1 cellular context compared by ENCODE assay signal in the genomic region with DNA sequence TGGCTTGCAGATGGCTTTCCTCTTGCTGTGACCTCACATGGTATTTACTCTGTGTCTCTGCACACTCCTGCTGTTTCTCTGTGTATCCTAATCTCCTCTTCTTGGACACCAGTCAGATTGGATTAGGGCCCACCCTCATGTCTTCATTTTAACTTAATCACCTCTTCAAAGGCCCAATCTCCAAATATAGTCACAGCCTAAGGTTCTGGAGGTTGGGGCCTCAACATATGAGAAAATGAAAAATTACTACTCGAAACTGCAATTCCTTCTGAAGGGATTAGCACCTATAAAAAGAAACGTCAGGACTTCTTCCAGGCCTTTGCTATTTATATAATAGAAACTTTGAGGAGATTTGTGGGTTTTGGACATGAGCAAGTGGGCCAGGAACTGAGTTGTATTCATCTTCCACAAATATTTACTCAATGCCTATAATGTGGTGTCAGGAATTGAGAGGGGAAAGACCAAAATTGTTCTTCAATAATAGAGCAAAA.
TF ChIP-seq lines count a peak whose summit lies in the region.

No MANE protein-coding gene starts in this region.

TF ChIP-seq in GM23338, 12 proteins besides CTCF, POLR2A, EP300 and RAD21:
- TF ChIP-seq, protein P1, sequence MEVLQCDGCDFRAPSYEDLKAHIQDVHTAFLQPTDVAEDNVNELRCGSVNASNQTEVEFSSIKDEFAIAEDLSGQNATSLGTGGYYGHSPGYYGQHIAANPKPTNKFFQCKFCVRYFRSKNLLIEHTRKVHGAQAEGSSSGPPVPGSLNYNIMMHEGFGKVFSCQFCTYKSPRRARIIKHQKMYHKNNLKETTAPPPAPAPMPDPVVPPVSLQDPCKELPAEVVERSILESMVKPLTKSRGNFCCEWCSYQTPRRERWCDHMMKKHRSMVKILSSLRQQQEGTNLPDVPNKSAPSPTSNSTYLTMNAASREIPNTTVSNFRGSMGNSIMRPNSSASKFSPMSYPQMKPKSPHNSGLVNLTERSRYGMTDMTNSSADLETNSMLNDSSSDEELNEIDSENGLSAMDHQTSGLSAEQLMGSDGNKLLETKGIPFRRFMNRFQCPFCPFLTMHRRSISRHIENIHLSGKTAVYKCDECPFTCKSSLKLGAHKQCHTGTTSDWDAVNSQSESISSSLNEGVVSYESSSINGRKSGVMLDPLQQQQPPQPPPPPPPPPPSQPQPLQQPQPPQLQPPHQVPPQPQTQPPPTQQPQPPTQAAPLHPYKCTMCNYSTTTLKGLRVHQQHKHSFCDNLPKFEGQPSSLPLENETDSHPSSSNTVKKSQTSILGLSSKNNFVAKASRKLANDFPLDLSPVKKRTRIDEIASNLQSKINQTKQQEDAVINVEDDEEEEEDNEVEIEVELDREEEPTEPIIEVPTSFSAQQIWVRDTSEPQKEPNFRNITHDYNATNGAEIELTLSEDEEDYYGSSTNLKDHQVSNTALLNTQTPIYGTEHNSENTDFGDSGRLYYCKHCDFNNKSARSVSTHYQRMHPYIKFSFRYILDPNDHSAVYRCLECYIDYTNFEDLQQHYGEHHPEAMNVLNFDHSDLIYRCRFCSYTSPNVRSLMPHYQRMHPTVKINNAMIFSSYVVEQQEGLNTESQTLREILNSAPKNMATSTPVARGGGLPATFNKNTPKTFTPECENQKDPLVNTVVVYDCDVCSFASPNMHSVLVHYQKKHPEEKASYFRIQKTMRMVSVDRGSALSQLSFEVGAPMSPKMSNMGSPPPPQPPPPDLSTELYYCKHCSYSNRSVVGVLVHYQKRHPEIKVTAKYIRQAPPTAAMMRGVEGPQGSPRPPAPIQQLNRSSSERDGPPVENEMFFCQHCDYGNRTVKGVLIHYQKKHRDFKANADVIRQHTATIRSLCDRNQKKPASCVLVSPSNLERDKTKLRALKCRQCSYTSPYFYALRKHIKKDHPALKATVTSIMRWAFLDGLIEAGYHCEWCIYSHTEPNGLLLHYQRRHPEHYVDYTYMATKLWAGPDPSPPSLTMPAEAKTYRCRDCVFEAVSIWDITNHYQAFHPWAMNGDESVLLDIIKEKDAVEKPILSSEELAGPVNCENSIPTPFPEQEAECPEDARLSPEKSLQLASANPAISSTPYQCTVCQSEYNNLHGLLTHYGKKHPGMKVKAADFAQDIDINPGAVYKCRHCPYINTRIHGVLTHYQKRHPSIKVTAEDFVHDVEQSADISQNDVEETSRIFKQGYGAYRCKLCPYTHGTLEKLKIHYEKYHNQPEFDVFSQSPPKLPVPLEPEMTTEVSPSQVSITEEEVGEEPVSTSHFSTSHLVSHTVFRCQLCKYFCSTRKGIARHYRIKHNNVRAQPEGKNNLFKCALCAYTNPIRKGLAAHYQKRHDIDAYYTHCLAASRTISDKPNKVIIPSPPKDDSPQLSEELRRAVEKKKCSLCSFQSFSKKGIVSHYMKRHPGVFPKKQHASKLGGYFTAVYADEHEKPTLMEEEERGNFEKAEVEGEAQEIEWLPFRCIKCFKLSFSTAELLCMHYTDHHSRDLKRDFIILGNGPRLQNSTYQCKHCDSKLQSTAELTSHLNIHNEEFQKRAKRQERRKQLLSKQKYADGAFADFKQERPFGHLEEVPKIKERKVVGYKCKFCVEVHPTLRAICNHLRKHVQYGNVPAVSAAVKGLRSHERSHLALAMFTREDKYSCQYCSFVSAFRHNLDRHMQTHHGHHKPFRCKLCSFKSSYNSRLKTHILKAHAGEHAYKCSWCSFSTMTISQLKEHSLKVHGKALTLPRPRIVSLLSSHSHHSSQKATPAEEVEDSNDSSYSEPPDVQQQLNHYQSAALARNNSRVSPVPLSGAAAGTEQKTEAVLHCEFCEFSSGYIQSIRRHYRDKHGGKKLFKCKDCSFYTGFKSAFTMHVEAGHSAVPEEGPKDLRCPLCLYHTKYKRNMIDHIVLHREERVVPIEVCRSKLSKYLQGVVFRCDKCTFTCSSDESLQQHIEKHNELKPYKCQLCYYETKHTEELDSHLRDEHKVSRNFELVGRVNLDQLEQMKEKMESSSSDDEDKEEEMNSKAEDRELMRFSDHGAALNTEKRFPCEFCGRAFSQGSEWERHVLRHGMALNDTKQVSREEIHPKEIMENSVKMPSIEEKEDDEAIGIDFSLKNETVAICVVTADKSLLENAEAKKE (CRISPR knock-in tag; IDR thresholded peaks at IDR 0.05): no peak
- TF ChIP-seq ZNF114 (CRISPR knock-in tag; IDR thresholded peaks at IDR 0.05) (no peak), CREB1 (CRISPR knock-in tag; IDR thresholded peaks at IDR 0.05; ENCODE audit: low read depth) (no peak), JUNB (IDR thresholded peaks at IDR 0.05; ENCODE audit: unreplicated experiment) (no peak), NANOG (IDR thresholded peaks at IDR 0.05; ENCODE audit: borderline replicate concordance) (no peak), STAT1 (IDR thresholded peaks at IDR 0.05; ENCODE audit: unreplicated experiment) (no peak), EZH2phosphoT487 (IDR thresholded peaks at IDR 0.05; ENCODE audit: unreplicated experiment) (no peak), POLR2AphosphoS5 (IDR thresholded peaks at IDR 0.05; ENCODE audit: low read depth) (no peak), ZNF331 (CRISPR knock-in tag; IDR thresholded peaks at IDR 0.05; ENCODE audit: low read depth) (no peak), EZH2 (IDR thresholded peaks at IDR 0.05; ENCODE audit: low read depth, unreplicated experiment) (no peak)
- TF ChIP-seq, protein P2, sequence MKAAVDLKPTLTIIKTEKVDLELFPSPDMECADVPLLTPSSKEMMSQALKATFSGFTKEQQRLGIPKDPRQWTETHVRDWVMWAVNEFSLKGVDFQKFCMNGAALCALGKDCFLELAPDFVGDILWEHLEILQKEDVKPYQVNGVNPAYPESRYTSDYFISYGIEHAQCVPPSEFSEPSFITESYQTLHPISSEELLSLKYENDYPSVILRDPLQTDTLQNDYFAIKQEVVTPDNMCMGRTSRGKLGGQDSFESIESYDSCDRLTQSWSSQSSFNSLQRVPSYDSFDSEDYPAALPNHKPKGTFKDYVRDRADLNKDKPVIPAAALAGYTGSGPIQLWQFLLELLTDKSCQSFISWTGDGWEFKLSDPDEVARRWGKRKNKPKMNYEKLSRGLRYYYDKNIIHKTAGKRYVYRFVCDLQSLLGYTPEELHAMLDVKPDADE (IDR thresholded peaks at IDR 0.05): no peak
- TF ChIP-seq, protein P3, sequence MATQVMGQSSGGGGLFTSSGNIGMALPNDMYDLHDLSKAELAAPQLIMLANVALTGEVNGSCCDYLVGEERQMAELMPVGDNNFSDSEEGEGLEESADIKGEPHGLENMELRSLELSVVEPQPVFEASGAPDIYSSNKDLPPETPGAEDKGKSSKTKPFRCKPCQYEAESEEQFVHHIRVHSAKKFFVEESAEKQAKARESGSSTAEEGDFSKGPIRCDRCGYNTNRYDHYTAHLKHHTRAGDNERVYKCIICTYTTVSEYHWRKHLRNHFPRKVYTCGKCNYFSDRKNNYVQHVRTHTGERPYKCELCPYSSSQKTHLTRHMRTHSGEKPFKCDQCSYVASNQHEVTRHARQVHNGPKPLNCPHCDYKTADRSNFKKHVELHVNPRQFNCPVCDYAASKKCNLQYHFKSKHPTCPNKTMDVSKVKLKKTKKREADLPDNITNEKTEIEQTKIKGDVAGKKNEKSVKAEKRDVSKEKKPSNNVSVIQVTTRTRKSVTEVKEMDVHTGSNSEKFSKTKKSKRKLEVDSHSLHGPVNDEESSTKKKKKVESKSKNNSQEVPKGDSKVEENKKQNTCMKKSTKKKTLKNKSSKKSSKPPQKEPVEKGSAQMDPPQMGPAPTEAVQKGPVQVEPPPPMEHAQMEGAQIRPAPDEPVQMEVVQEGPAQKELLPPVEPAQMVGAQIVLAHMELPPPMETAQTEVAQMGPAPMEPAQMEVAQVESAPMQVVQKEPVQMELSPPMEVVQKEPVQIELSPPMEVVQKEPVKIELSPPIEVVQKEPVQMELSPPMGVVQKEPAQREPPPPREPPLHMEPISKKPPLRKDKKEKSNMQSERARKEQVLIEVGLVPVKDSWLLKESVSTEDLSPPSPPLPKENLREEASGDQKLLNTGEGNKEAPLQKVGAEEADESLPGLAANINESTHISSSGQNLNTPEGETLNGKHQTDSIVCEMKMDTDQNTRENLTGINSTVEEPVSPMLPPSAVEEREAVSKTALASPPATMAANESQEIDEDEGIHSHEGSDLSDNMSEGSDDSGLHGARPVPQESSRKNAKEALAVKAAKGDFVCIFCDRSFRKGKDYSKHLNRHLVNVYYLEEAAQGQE (IDR thresholded peaks at IDR 0.05; ENCODE audit: unreplicated experiment): no peak
